ENCODE assay signal across 11 cellular contexts in the genomic region with DNA sequence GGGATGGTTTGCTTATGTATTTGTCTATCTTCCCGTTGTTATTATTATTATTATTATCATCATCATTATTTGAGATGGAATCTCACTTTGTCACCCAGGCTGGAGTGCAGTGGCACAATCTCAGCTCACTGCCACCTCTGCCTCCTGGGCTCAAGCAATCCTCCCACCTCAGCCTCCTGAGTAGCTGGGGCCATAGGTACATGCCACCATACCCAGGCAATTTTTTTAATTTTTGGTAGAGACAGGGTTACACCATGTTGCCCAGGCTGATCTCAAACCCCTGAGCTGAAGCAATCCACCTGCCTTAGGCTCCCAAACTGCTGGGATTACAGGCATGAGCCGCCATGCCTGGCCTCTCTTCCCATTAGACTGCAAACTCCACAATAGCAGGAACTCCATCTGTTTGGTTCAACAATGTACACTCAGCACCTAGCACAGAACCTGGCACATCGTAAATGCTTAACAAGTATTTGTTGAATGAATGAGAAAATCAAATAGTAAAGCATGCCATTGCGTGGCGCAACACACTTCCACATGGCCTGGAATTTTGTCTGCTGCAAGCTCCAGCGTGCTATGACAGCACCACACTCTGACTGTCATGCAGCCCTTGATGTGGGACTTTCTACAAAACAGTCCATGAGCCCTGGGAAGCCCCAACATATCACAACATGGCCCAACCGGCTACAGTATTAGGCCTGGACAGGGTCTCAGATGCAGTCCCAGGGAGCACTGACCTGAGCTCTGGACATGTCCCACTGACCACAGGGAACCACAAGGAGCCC. TPM values are rescaled to one million over a fixed set of nuclear protein-coding genes. Genes with fewer than 3 reads are reported as not detected.
A peak's percentile ranks its signal among the peaks of the same experiment; 100 is the strongest.
DNase-seq lines count a peak whose midpoint lies in the region; TF ChIP-seq lines count a peak whose summit lies in the region.
"Had no signal": no experiment of that assay in that cellular context is flagged by ENCODE, and none has a peak within 500 bp of the region (broad histone marks: within the 10 kb centered on the region; RNA-seq: fewer than 3 reads in every experiment).

No MANE protein-coding gene starts in this region.

- TF ChIP-seq CTCF in epithelial cell of esophagus (IDR thresholded peaks at IDR 0.05; ENCODE audit: insufficient read depth, low read depth, low read length, missing control alignments) (no peak), type B pancreatic cell (conservative IDR thresholded peaks at IDR 0.05) (no peak)

- H3K9me3 Mint-ChIP-seq in type B pancreatic cell, result no peaks in the 10 kb centered on the region

- H3K4me3 Mint-ChIP-seq in type B pancreatic cell, result no peak overlapping the region

- no peak overlapping the region for H3K27ac Mint-ChIP-seq in type B pancreatic cell

- peaks cover 3% of the 10 kb centered on the region for H3K27me3 Mint-ChIP-seq in type B pancreatic cell

- peak; percentile 23 for DNase-seq in activated CD8-positive, alpha-beta memory T cell treated with anti-CD3 and anti-CD28 coated beads, Interleukin-2, amount 50 U/mL, for 48 hours
- DNase-seq in activated CD8-positive, alpha-beta memory T cell treated with anti-CD3 and anti-CD28 coated beads, Interleukin-2, amount 50 U/mL, for 4 hours, result no peak
- DNase-seq in epithelial cell of esophagus (ENCODE audit: low read depth) (peak; percentile 95), mucosa of gallbladder (ENCODE audit: low spot score) (peak; percentile 9), type B pancreatic cell (ENCODE audit: extremely low spot score, unreplicated experiment) (peak; percentile 37), NCI-H524 (lab: John Stamatoyannopoulos, UW) (no peak), DMS153 (lab: John Stamatoyannopoulos, UW) (no peak), NCI-H446 treated with DMSO at 0.1 percent for 48 hours (lab: John Stamatoyannopoulos, UW) (no peak)
- DNase-seq: activated naive CD4-positive, alpha-beta T cell; dermis blood vessel endothelial cell; GF-D8 had no signal

- H3K36me3 Mint-ChIP-seq in type B pancreatic cell, result no peaks in the 10 kb centered on the region

- H3K4me3 ChIP-seq in epithelial cell of esophagus (ENCODE audit: low read length), result no peak overlapping the region

- peaks cover 17% of the 10 kb centered on the region for H3K4me1 Mint-ChIP-seq in type B pancreatic cell (ENCODE audit: unreplicated experiment)

RNA-seq across cellular contexts. Expression of gene TINAGL1, which starts 3.8 kb away (rescaled TPM):
- total RNA-seq in mucosa of gallbladder (169 TPM), type B pancreatic cell (ENCODE audit: low replicate concordance) (27.2 and 30.0 TPM in 2 replicates)

RNA-seq across cellular contexts. Expression of gene HCRTR1, which starts 45.0 kb away (rescaled TPM):
- total RNA-seq in mucosa of gallbladder, result not detected
- not detected in 2 replicates for total RNA-seq in type B pancreatic cell (ENCODE audit: low replicate concordance)

Comparison
In these comparisons a context has a peak if more than half of its experiments do, and no peak if none do; other contexts are left out.
1. DNase-seq: peak in activated CD8-positive, alpha-beta memory T cell treated with anti-CD3 and anti-CD28 coated beads, Interleukin-2, amount 50 U/mL, for 48 hours (single experiment), epithelial cell of esophagus (single experiment), mucosa of gallbladder (single experiment) and type B pancreatic cell (single experiment); none in activated CD8-positive, alpha-beta memory T cell treated with anti-CD3 and anti-CD28 coated beads, Interleukin-2, amount 50 U/mL, for 4 hours (single experiment), NCI-H524 (0 of 2), DMS153 (single experiment) and NCI-H446 treated with DMSO at 0.1 percent for 48 hours (single experiment).